ENCODE assay signal across 1 cellular context in genomic region chr15:55290361-55291057, GRCh38.
TF ChIP-seq lines count a peak whose summit lies in the region.

No MANE protein-coding gene starts in this region.

TF ChIP-seq in HepG2, 621 proteins besides CTCF, POLR2A, EP300 and RAD21 (continued from another document):
- TF ChIP-seq, protein P1, sequence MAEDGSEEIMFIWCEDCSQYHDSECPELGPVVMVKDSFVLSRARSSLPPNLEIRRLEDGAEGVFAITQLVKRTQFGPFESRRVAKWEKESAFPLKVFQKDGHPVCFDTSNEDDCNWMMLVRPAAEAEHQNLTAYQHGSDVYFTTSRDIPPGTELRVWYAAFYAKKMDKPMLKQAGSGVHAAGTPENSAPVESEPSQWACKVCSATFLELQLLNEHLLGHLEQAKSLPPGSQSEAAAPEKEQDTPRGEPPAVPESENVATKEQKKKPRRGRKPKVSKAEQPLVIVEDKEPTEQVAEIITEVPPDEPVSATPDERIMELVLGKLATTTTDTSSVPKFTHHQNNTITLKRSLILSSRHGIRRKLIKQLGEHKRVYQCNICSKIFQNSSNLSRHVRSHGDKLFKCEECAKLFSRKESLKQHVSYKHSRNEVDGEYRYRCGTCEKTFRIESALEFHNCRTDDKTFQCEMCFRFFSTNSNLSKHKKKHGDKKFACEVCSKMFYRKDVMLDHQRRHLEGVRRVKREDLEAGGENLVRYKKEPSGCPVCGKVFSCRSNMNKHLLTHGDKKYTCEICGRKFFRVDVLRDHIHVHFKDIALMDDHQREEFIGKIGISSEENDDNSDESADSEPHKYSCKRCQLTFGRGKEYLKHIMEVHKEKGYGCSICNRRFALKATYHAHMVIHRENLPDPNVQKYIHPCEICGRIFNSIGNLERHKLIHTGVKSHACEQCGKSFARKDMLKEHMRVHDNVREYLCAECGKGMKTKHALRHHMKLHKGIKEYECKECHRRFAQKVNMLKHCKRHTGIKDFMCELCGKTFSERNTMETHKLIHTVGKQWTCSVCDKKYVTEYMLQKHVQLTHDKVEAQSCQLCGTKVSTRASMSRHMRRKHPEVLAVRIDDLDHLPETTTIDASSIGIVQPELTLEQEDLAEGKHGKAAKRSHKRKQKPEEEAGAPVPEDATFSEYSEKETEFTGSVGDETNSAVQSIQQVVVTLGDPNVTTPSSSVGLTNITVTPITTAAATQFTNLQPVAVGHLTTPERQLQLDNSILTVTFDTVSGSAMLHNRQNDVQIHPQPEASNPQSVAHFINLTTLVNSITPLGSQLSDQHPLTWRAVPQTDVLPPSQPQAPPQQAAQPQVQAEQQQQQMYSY (CRISPR knock-in tag; IDR thresholded peaks at IDR 0.05), result no peak
- TF ChIP-seq ZNF687 (CRISPR knock-in tag; IDR thresholded peaks at IDR 0.05), result peak; percentile 53
- TF ChIP-seq ZNF331 (CRISPR knock-in tag; IDR thresholded peaks at IDR 0.05), result peak; percentile 56; the same call in 1 of the 2 replicates
- TF ChIP-seq HOXA3 (CRISPR knock-in tag; IDR thresholded peaks at IDR 0.05), result no peak
- no peak for TF ChIP-seq ZC3H4 (CRISPR knock-in tag; IDR thresholded peaks at IDR 0.05; ENCODE audit: borderline replicate concordance)
- TF ChIP-seq HOXD1 (CRISPR knock-in tag; IDR thresholded peaks at IDR 0.05), result no peak
- TF ChIP-seq ZNF24 (IDR thresholded peaks at IDR 0.05), result no peak
- TF ChIP-seq THYN1 (CRISPR knock-in tag; IDR thresholded peaks at IDR 0.05; ENCODE audit: borderline replicate concordance, low read depth), result no peak
- TF ChIP-seq, protein P2, sequence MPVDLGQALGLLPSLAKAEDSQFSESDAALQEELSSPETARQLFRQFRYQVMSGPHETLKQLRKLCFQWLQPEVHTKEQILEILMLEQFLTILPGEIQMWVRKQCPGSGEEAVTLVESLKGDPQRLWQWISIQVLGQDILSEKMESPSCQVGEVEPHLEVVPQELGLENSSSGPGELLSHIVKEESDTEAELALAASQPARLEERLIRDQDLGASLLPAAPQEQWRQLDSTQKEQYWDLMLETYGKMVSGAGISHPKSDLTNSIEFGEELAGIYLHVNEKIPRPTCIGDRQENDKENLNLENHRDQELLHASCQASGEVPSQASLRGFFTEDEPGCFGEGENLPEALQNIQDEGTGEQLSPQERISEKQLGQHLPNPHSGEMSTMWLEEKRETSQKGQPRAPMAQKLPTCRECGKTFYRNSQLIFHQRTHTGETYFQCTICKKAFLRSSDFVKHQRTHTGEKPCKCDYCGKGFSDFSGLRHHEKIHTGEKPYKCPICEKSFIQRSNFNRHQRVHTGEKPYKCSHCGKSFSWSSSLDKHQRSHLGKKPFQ (CRISPR knock-in tag; IDR thresholded peaks at IDR 0.05; ENCODE audit: insufficient replicate concordance), result peak; percentile 81
- TF ChIP-seq SIN3B (IDR thresholded peaks at IDR 0.05; ENCODE audit: low read length), result no peak
- TF ChIP-seq, protein P3, sequence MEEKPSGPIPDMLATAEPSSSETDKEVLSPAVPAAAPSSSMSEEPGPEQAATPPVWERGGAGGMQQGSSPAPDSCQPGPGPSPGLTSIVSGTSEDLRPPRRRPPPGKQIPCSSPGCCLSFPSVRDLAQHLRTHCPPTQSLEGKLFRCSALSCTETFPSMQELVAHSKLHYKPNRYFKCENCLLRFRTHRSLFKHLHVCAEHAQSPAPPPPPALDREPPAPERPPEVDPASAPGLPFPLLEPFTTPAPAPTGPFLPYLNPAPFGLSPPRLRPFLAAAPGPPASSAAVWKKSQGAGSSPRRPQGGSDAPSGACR (CRISPR knock-in tag; IDR thresholded peaks at IDR 0.05), result no peak
- TF ChIP-seq, protein P4, sequence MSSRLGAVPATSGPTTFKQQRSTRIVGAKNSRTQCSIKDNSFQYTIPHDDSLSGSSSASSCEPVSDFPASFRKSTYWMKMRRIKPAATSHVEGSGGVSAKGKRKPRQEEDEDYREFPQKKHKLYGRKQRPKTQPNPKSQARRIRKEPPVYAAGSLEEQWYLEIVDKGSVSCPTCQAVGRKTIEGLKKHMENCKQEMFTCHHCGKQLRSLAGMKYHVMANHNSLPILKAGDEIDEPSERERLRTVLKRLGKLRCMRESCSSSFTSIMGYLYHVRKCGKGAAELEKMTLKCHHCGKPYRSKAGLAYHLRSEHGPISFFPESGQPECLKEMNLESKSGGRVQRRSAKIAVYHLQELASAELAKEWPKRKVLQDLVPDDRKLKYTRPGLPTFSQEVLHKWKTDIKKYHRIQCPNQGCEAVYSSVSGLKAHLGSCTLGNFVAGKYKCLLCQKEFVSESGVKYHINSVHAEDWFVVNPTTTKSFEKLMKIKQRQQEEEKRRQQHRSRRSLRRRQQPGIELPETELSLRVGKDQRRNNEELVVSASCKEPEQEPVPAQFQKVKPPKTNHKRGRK (CRISPR knock-in tag; IDR thresholded peaks at IDR 0.05), result no peak
- TF ChIP-seq MAZ (IDR thresholded peaks at IDR 0.05; ENCODE audit: borderline replicate concordance, low read depth, low read length), result no peak
- TF ChIP-seq MAZ (CRISPR knock-in tag; IDR thresholded peaks at IDR 0.05; ENCODE audit: low read depth), result no peak
- no peak for TF ChIP-seq ZNF563 (CRISPR knock-in tag; IDR thresholded peaks at IDR 0.05)
- TF ChIP-seq PTBP1 (IDR thresholded peaks at IDR 0.05; ENCODE audit: low read depth, low read length, poor library complexity, severe bottlenecking), result no peak
- TF ChIP-seq CREB1 (IDR thresholded peaks at IDR 0.05), result no peak
- no peak for TF ChIP-seq CREB1 (CRISPR knock-in tag; IDR thresholded peaks at IDR 0.05)
- no peak for TF ChIP-seq ZHX1 (CRISPR knock-in tag; IDR thresholded peaks at IDR 0.05; ENCODE audit: low read depth)
- no peak for TF ChIP-seq ELF4 (CRISPR knock-in tag; IDR thresholded peaks at IDR 0.05; ENCODE audit: borderline replicate concordance)
- peak; percentile 69 for TF ChIP-seq SMC3 (IDR thresholded peaks at IDR 0.05; ENCODE audit: low read length)
- TF ChIP-seq, protein P5, sequence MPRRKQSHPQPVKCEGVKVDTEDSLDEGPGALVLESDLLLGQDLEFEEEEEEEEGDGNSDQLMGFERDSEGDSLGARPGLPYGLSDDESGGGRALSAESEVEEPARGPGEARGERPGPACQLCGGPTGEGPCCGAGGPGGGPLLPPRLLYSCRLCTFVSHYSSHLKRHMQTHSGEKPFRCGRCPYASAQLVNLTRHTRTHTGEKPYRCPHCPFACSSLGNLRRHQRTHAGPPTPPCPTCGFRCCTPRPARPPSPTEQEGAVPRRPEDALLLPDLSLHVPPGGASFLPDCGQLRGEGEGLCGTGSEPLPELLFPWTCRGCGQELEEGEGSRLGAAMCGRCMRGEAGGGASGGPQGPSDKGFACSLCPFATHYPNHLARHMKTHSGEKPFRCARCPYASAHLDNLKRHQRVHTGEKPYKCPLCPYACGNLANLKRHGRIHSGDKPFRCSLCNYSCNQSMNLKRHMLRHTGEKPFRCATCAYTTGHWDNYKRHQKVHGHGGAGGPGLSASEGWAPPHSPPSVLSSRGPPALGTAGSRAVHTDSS (CRISPR knock-in tag; conservative IDR thresholded peaks at IDR 0.05), result no peak
- TF ChIP-seq POLR2AphosphoS2 (IDR thresholded peaks at IDR 0.05; ENCODE audit: low read depth, low read length), result no peak
- TF ChIP-seq ZNF547 (CRISPR knock-in tag; IDR thresholded peaks at IDR 0.05), result no peak
- TF ChIP-seq RFX3 (CRISPR knock-in tag; IDR thresholded peaks at IDR 0.05), result no peak
- TF ChIP-seq, protein P6, sequence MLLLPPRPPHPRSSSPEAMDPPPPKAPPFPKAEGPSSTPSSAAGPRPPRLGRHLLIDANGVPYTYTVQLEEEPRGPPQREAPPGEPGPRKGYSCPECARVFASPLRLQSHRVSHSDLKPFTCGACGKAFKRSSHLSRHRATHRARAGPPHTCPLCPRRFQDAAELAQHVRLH (CRISPR knock-in tag; IDR thresholded peaks at IDR 0.05; ENCODE audit: borderline replicate concordance, low read depth), result peak; percentile 66; the same call in 1 of the 2 replicates
- no peak for TF ChIP-seq ZSCAN21 (CRISPR knock-in tag; IDR thresholded peaks at IDR 0.05; ENCODE audit: borderline replicate concordance)
- no peak for TF ChIP-seq SIX1 (CRISPR knock-in tag; IDR thresholded peaks at IDR 0.05; ENCODE audit: borderline replicate concordance)
- TF ChIP-seq ZNF431 (CRISPR knock-in tag; IDR thresholded peaks at IDR 0.05; ENCODE audit: borderline replicate concordance, low read depth), result no peak
